In the genomic region with DNA sequence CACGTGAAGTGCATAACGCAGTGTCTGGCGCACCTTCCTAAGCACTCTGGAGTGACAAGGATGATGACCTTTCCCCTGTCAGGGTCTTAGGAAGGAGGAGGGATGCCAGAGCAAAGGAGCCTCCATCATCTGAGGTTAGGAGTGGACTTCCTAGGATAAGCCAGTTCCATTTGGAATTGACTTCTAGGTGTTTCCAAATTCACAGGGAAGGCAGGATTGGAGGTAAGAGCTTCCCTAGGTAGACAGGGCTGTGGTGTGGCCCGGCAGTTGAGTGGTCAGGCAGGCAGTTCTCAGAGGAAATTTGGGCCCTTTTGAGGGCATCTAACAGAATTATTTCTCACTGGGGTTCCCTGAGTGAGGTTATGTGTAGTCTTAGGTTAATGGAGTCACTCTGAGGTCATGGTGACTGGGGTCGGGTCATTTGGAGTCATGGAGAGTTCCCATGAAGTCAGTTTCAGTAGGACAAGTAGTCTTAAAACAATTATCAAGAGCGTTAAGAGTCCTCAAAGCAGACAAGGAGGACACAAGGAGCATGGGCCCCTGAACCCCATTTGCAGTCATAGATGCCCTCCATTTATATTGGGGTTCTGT, we compare ENCODE assay signal across 21 cellular contexts.
DNase-seq lines count a peak whose midpoint lies in the region; ATAC-seq and TF ChIP-seq lines count a peak whose summit lies in the region.
"Had no signal": no experiment of that assay in that cellular context is flagged by ENCODE, and none has a peak within 500 bp of the region (broad histone marks: within the 10 kb centered on the region; RNA-seq: fewer than 3 reads in every experiment).

No MANE protein-coding gene starts in this region.

- H3K27ac Mint-ChIP-seq in stimulated activated naive CD8-positive, alpha-beta T cell treated with anti-CD3 and anti-CD28 coated beads, Interleukin-15, Interleukin-2, amounts not matched to agents 100 ng/mL and 50 ng/mL, for 24 hours: peak overlapping the region; percentile 21
- H3K27ac Mint-ChIP-seq in central memory CD8-positive, alpha-beta T cell (ENCODE audit: low read depth): peak overlapping the region; percentile 83
- H3K27ac Mint-ChIP-seq: activated T-helper 17 cell treated with anti-CD3 and anti-CD28 coated beads, Interleukin-2, amount 50 U/mL, for 72 hours; neural progenitor cell; type B pancreatic cell; WTC11 had no signal

- no peak overlapping the region for H3K4me3 Mint-ChIP-seq in stimulated activated naive CD8-positive, alpha-beta T cell treated with anti-CD3 and anti-CD28 coated beads, Interleukin-15, Interleukin-2, amounts not matched to agents 100 ng/mL and 50 ng/mL, for 24 hours
- H3K4me3 Mint-ChIP-seq in central memory CD8-positive, alpha-beta T cell: no peak overlapping the region
- H3K4me3 Mint-ChIP-seq: activated T-helper 17 cell treated with anti-CD3 and anti-CD28 coated beads, Interleukin-2, amount 50 U/mL, for 72 hours; neural progenitor cell; type B pancreatic cell; WTC11 had no signal

- H3K4me1 Mint-ChIP-seq in stimulated activated naive CD8-positive, alpha-beta T cell treated with anti-CD3 and anti-CD28 coated beads, Interleukin-15, Interleukin-2, amounts not matched to agents 100 ng/mL and 50 ng/mL, for 24 hours (ENCODE audit: low read depth): peaks cover 39% of the 10 kb centered on the region
- peaks cover 19% of the 10 kb centered on the region for H3K4me1 Mint-ChIP-seq in central memory CD8-positive, alpha-beta T cell
- H3K4me1 Mint-ChIP-seq: neural progenitor cell, WTC11 had no signal

- no peak overlapping the region for H3K4me3 ChIP-seq in HL-60 (replicated peaks; ENCODE audit: insufficient read depth, low read length)
- H3K4me3 ChIP-seq: adrenal gland, heart right ventricle, left lung, neural progenitor cell, psoas muscle, stomach had no signal

- no peak for ATAC-seq in stimulated activated naive CD8-positive, alpha-beta T cell treated with anti-CD3 and anti-CD28 coated beads, Interleukin-15, Interleukin-2, amounts not matched to agents 100 U/mL and 50 U/mL, for 24 hours
- ATAC-seq in central memory CD8-positive, alpha-beta T cell (replicated peaks; ENCODE audit: extremely low read depth, poor library complexity, severe bottlenecking): no peak
- ATAC-seq in GM21528 (IDR thresholded peaks at IDR 0.05; ENCODE audit: low FRiP score, unreplicated experiment): no peak
- ATAC-seq in HG03045 (IDR thresholded peaks at IDR 0.05; ENCODE audit: unreplicated experiment): no peak
- ATAC-seq: activated T-helper 17 cell treated with anti-CD3 and anti-CD28 coated beads, Interleukin-2, amount 50 U/mL, for 72 hours; psoas muscle; WTC11 had no signal

- no peak for DNase-seq in stimulated activated naive CD8-positive, alpha-beta T cell treated with anti-CD3 and anti-CD28 coated beads, Interleukin-15, Interleukin-2, amounts not matched to agents 100 U/mL and 50 U/mL, for 24 hours
- DNase-seq in HL-60 (ENCODE audit: low read depth in 1 of 2, low spot score in 1 of 2): no peak
- no peak for DNase-seq in central memory CD8-positive, alpha-beta T cell (ENCODE audit: low spot score in 2 of 2)
- DNase-seq in pons (ENCODE audit: low spot score): no peak
- DNase-seq: cortex of kidney, heart right ventricle, left lung, NCI-H1105, NCI-H510A, psoas muscle, SK-N-SH, stomach, T-helper 9 cell had no signal

- H3K27me3 ChIP-seq in HL-60 (ENCODE audit: insufficient read depth, poor library complexity, severe bottlenecking): no peaks in the 10 kb centered on the region
- H3K27me3 ChIP-seq: adrenal gland, heart right ventricle, left lung, neural progenitor cell, stomach had no signal

- peak overlapping the region; percentile 28 for H3K27ac ChIP-seq in HL-60 (replicated peaks)
- H3K27ac ChIP-seq: adrenal gland, neural progenitor cell, psoas muscle had no signal

- H3K9me3 Mint-ChIP-seq in stimulated activated naive CD8-positive, alpha-beta T cell treated with anti-CD3 and anti-CD28 coated beads, Interleukin-15, Interleukin-2, amounts not matched to agents 100 ng/mL and 50 ng/mL, for 24 hours: no peaks in the 10 kb centered on the region
- H3K9me3 Mint-ChIP-seq in central memory CD8-positive, alpha-beta T cell: no peaks in the 10 kb centered on the region
- H3K9me3 Mint-ChIP-seq: activated T-helper 17 cell treated with anti-CD3 and anti-CD28 coated beads, Interleukin-2, amount 50 U/mL, for 72 hours; type B pancreatic cell had no signal

- no peaks in the 10 kb centered on the region for H3K27me3 Mint-ChIP-seq in stimulated activated naive CD8-positive, alpha-beta T cell treated with anti-CD3 and anti-CD28 coated beads, Interleukin-15, Interleukin-2, amounts not matched to agents 100 ng/mL and 50 ng/mL, for 24 hours
- no peaks in the 10 kb centered on the region for H3K27me3 Mint-ChIP-seq in central memory CD8-positive, alpha-beta T cell
- H3K27me3 Mint-ChIP-seq: activated T-helper 17 cell treated with anti-CD3 and anti-CD28 coated beads, Interleukin-2, amount 50 U/mL, for 72 hours; type B pancreatic cell had no signal

- H3K36me3 Mint-ChIP-seq in stimulated activated naive CD8-positive, alpha-beta T cell treated with anti-CD3 and anti-CD28 coated beads, Interleukin-15, Interleukin-2, amounts not matched to agents 100 ng/mL and 50 ng/mL, for 24 hours (ENCODE audit: low read depth): peaks cover 59% of the 10 kb centered on the region
- peaks cover 40% of the 10 kb centered on the region for H3K36me3 Mint-ChIP-seq in central memory CD8-positive, alpha-beta T cell (ENCODE audit: insufficient read depth)

- no peak for TF ChIP-seq CTCF in HL-60 (IDR thresholded peaks at IDR 0.05; ENCODE audit: insufficient read depth, low read length)
